1 cellular context compared by ENCODE assay signal in the genomic region with DNA sequence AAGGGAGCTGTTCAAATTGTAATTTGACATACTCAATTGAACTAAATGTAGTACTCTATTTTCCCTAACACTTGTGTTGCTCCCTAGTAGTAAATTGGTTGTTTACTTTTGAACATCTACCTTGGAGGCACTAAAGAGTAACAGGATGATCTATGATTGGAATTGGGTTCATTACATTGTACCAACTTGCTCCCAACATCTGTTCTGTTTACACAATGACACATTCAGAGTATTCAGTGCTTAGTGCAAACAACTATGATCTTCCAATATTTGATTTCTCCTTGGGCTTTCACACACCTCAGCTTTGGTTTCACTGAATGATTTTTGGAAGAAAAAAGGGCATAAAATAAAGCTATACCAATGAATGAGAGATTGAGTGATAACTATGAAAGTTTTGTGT.
A peak's percentile ranks its signal among the peaks of the same experiment; 100 is the strongest.
TF ChIP-seq lines count a peak whose summit lies in the region.

No MANE protein-coding gene starts in this region.

TF ChIP-seq in HepG2, 621 proteins besides CTCF, POLR2A, EP300 and RAD21 (continues in another document):
- TF ChIP-seq ZNF670 (CRISPR knock-in tag; IDR thresholded peaks at IDR 0.05; ENCODE audit: borderline replicate concordance) (0 out of 2 replicates have a peak, but pooled peaks have one; percentile 42), ISL2 (CRISPR knock-in tag; IDR thresholded peaks at IDR 0.05) (peak; percentile 38; the same call in 1 of the 2 replicates), REL (CRISPR knock-in tag; conservative IDR thresholded peaks at IDR 0.05) (no peak), NFRKB (IDR thresholded peaks at IDR 0.05) (no peak), GZF1 (CRISPR knock-in tag; IDR thresholded peaks at IDR 0.05) (no peak), BHLHE40 (IDR thresholded peaks at IDR 0.05; ENCODE audit: low read length) (no peak), FOSL2 (CRISPR knock-in tag; IDR thresholded peaks at IDR 0.05) (peak; percentile 76; the same call in 1 of the 2 replicates), ZNF761 (CRISPR knock-in tag; conservative IDR thresholded peaks at IDR 0.05) (no peak), RBFOX2 (IDR thresholded peaks at IDR 0.05; ENCODE audit: low read depth, low read length) (no peak), SYNCRIP (IDR thresholded peaks at IDR 0.05; ENCODE audit: insufficient read depth, low read depth, low read length) (no peak), MEIS2 (CRISPR knock-in tag; IDR thresholded peaks at IDR 0.05) (no peak), ZMAT3 (CRISPR knock-in tag; conservative IDR thresholded peaks at IDR 0.05) (no peak), ZNF17 (CRISPR knock-in tag; IDR thresholded peaks at IDR 0.05) (no peak), NR2C2 (CRISPR knock-in tag; IDR thresholded peaks at IDR 0.05; ENCODE audit: borderline replicate concordance) (no peak), ZNF136 (CRISPR knock-in tag; IDR thresholded peaks at IDR 0.05; ENCODE audit: low read depth) (no peak), ZNF33B (CRISPR knock-in tag; IDR thresholded peaks at IDR 0.05) (no peak), SOX13 (IDR thresholded peaks at IDR 0.05) (no peak; the same call in 1 of the 2 replicates), SOX13 (CRISPR knock-in tag; conservative IDR thresholded peaks at IDR 0.05 in 1 of 2, IDR thresholded peaks at IDR 0.05 in 1 of 2) (peak in 1 of 2 experiments; percentile 41; a peak in 1 of 4 replicates), ZNF138 (CRISPR knock-in tag; IDR thresholded peaks at IDR 0.05; ENCODE audit: low read depth) (no peak), KLF11 (CRISPR knock-in tag; IDR thresholded peaks at IDR 0.05) (no peak), SOX5 (CRISPR knock-in tag; IDR thresholded peaks at IDR 0.05; ENCODE audit: borderline replicate concordance) (peak; percentile 32; the same call in 1 of the 2 replicates), ZNF562 (CRISPR knock-in tag; IDR thresholded peaks at IDR 0.05; ENCODE audit: borderline replicate concordance) (no peak), ZNF260 (CRISPR knock-in tag; IDR thresholded peaks at IDR 0.05; ENCODE audit: borderline replicate concordance, low read depth) (no peak), ZNF33A (CRISPR knock-in tag; IDR thresholded peaks at IDR 0.05; ENCODE audit: borderline replicate concordance) (no peak), SAP130 (CRISPR knock-in tag; IDR thresholded peaks at IDR 0.05; ENCODE audit: low read depth) (0 out of 2 replicates have a peak, but pooled peaks have one; percentile 15), DPF2 (CRISPR knock-in tag; IDR thresholded peaks at IDR 0.05; ENCODE audit: borderline replicate concordance, low read depth) (no peak), MLLT10 (CRISPR knock-in tag; IDR thresholded peaks at IDR 0.05) (no peak), TCF7 (IDR thresholded peaks at IDR 0.05; ENCODE audit: low read depth) (peak; percentile 37; the same call in 1 of the 2 replicates), PPARG (CRISPR knock-in tag; conservative IDR thresholded peaks at IDR 0.05) (no peak), LCORL (IDR thresholded peaks at IDR 0.05) (no peak), LCORL (CRISPR knock-in tag; IDR thresholded peaks at IDR 0.05) (peak; percentile 38; the same call in 1 of the 2 replicates), RARA (CRISPR knock-in tag; IDR thresholded peaks at IDR 0.05) (peak; percentile 20; the same call in 1 of the 2 replicates), NFYC (CRISPR knock-in tag; IDR thresholded peaks at IDR 0.05) (no peak), NR2F1 (CRISPR knock-in tag; IDR thresholded peaks at IDR 0.05) (peak in 1 of 2 experiments; percentile 31; a peak in 1 of 4 replicates), BRD4 (CRISPR knock-in tag; IDR thresholded peaks at IDR 0.05) (no peak), FOXP1 (IDR thresholded peaks at IDR 0.05) (no peak), FOXP1 (CRISPR knock-in tag; IDR thresholded peaks at IDR 0.05) (peak; percentile 66), ZNF335 (CRISPR knock-in tag; IDR thresholded peaks at IDR 0.05) (no peak), KLF12 (CRISPR knock-in tag; IDR thresholded peaks at IDR 0.05; ENCODE audit: borderline replicate concordance) (no peak), ZNF614 (CRISPR knock-in tag; IDR thresholded peaks at IDR 0.05; ENCODE audit: borderline replicate concordance) (no peak)
- TF ChIP-seq, protein P1, sequence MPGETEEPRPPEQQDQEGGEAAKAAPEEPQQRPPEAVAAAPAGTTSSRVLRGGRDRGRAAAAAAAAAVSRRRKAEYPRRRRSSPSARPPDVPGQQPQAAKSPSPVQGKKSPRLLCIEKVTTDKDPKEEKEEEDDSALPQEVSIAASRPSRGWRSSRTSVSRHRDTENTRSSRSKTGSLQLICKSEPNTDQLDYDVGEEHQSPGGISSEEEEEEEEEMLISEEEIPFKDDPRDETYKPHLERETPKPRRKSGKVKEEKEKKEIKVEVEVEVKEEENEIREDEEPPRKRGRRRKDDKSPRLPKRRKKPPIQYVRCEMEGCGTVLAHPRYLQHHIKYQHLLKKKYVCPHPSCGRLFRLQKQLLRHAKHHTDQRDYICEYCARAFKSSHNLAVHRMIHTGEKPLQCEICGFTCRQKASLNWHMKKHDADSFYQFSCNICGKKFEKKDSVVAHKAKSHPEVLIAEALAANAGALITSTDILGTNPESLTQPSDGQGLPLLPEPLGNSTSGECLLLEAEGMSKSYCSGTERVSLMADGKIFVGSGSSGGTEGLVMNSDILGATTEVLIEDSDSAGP (CRISPR knock-in tag; IDR thresholded peaks at IDR 0.05; ENCODE audit: borderline replicate concordance): no peak
- TF ChIP-seq, protein P2, sequence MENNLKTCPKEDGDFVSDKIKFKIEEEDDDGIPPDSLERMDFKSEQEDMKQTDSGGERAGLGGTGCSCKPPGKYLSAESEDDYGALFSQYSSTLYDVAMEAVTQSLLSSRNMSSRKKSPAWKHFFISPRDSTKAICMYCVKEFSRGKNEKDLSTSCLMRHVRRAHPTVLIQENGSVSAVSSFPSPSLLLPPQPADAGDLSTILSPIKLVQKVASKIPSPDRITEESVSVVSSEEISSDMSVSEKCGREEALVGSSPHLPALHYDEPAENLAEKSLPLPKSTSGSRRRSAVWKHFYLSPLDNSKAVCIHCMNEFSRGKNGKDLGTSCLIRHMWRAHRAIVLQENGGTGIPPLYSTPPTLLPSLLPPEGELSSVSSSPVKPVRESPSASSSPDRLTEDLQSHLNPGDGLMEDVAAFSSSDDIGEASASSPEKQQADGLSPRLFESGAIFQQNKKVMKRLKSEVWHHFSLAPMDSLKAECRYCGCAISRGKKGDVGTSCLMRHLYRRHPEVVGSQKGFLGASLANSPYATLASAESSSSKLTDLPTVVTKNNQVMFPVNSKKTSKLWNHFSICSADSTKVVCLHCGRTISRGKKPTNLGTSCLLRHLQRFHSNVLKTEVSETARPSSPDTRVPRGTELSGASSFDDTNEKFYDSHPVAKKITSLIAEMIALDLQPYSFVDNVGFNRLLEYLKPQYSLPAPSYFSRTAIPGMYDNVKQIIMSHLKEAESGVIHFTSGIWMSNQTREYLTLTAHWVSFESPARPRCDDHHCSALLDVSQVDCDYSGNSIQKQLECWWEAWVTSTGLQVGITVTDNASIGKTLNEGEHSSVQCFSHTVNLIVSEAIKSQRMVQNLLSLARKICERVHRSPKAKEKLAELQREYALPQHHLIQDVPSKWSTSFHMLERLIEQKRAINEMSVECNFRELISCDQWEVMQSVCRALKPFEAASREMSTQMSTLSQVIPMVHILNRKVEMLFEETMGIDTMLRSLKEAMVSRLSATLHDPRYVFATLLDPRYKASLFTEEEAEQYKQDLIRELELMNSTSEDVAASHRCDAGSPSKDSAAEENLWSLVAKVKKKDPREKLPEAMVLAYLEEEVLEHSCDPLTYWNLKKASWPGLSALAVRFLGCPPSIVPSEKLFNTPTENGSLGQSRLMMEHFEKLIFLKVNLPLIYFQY (CRISPR knock-in tag; IDR thresholded peaks at IDR 0.05; ENCODE audit: borderline replicate concordance): no peak
- TF ChIP-seq, protein P3, sequence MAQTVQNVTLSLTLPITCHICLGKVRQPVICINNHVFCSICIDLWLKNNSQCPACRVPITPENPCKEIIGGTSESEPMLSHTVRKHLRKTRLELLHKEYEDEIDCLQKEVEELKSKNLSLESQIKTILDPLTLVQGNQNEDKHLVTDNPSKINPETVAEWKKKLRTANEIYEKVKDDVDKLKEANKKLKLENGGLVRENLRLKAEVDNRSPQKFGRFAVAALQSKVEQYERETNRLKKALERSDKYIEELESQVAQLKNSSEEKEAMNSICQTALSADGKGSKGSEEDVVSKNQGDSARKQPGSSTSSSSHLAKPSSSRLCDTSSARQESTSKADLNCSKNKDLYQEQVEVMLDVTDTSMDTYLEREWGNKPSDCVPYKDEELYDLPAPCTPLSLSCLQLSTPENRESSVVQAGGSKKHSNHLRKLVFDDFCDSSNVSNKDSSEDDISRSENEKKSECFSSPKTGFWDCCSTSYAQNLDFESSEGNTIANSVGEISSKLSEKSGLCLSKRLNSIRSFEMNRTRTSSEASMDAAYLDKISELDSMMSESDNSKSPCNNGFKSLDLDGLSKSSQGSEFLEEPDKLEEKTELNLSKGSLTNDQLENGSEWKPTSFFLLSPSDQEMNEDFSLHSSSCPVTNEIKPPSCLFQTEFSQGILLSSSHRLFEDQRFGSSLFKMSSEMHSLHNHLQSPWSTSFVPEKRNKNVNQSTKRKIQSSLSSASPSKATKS (CRISPR knock-in tag; IDR thresholded peaks at IDR 0.05): no peak
- TF ChIP-seq, protein P4, sequence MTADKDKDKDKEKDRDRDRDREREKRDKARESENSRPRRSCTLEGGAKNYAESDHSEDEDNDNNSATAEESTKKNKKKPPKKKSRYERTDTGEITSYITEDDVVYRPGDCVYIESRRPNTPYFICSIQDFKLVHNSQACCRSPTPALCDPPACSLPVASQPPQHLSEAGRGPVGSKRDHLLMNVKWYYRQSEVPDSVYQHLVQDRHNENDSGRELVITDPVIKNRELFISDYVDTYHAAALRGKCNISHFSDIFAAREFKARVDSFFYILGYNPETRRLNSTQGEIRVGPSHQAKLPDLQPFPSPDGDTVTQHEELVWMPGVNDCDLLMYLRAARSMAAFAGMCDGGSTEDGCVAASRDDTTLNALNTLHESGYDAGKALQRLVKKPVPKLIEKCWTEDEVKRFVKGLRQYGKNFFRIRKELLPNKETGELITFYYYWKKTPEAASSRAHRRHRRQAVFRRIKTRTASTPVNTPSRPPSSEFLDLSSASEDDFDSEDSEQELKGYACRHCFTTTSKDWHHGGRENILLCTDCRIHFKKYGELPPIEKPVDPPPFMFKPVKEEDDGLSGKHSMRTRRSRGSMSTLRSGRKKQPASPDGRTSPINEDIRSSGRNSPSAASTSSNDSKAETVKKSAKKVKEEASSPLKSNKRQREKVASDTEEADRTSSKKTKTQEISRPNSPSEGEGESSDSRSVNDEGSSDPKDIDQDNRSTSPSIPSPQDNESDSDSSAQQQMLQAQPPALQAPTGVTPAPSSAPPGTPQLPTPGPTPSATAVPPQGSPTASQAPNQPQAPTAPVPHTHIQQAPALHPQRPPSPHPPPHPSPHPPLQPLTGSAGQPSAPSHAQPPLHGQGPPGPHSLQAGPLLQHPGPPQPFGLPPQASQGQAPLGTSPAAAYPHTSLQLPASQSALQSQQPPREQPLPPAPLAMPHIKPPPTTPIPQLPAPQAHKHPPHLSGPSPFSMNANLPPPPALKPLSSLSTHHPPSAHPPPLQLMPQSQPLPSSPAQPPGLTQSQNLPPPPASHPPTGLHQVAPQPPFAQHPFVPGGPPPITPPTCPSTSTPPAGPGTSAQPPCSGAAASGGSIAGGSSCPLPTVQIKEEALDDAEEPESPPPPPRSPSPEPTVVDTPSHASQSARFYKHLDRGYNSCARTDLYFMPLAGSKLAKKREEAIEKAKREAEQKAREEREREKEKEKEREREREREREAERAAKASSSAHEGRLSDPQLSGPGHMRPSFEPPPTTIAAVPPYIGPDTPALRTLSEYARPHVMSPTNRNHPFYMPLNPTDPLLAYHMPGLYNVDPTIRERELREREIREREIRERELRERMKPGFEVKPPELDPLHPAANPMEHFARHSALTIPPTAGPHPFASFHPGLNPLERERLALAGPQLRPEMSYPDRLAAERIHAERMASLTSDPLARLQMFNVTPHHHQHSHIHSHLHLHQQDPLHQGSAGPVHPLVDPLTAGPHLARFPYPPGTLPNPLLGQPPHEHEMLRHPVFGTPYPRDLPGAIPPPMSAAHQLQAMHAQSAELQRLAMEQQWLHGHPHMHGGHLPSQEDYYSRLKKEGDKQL (CRISPR knock-in tag; IDR thresholded peaks at IDR 0.05; ENCODE audit: low read depth): peak; percentile 90; the same call in 1 of the 2 replicates
- TF ChIP-seq, protein P5, sequence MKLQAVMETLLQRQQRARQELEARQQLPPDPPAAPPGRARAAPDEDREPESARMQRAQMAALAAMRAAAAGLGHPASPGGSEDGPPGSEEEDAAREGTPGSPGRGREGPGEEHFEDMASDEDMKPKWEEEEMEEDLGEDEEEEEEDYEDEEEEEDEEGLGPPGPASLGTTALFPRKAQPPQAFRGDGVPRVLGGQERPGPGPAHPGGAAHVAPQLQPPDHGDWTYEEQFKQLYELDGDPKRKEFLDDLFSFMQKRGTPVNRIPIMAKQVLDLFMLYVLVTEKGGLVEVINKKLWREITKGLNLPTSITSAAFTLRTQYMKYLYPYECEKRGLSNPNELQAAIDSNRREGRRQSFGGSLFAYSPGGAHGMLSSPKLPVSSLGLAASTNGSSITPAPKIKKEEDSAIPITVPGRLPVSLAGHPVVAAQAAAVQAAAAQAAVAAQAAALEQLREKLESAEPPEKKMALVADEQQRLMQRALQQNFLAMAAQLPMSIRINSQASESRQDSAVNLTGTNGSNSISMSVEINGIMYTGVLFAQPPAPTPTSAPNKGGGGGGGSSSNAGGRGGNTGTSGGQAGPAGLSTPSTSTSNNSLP (IDR thresholded peaks at IDR 0.05; ENCODE audit: low read depth, low read length): peak; percentile 96
- TF ChIP-seq, protein P6, sequence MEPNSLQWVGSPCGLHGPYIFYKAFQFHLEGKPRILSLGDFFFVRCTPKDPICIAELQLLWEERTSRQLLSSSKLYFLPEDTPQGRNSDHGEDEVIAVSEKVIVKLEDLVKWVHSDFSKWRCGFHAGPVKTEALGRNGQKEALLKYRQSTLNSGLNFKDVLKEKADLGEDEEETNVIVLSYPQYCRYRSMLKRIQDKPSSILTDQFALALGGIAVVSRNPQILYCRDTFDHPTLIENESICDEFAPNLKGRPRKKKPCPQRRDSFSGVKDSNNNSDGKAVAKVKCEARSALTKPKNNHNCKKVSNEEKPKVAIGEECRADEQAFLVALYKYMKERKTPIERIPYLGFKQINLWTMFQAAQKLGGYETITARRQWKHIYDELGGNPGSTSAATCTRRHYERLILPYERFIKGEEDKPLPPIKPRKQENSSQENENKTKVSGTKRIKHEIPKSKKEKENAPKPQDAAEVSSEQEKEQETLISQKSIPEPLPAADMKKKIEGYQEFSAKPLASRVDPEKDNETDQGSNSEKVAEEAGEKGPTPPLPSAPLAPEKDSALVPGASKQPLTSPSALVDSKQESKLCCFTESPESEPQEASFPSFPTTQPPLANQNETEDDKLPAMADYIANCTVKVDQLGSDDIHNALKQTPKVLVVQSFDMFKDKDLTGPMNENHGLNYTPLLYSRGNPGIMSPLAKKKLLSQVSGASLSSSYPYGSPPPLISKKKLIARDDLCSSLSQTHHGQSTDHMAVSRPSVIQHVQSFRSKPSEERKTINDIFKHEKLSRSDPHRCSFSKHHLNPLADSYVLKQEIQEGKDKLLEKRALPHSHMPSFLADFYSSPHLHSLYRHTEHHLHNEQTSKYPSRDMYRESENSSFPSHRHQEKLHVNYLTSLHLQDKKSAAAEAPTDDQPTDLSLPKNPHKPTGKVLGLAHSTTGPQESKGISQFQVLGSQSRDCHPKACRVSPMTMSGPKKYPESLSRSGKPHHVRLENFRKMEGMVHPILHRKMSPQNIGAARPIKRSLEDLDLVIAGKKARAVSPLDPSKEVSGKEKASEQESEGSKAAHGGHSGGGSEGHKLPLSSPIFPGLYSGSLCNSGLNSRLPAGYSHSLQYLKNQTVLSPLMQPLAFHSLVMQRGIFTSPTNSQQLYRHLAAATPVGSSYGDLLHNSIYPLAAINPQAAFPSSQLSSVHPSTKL (CRISPR knock-in tag; IDR thresholded peaks at IDR 0.05): peak; percentile 79
